1 cellular context compared by ENCODE assay signal in the genomic region with DNA sequence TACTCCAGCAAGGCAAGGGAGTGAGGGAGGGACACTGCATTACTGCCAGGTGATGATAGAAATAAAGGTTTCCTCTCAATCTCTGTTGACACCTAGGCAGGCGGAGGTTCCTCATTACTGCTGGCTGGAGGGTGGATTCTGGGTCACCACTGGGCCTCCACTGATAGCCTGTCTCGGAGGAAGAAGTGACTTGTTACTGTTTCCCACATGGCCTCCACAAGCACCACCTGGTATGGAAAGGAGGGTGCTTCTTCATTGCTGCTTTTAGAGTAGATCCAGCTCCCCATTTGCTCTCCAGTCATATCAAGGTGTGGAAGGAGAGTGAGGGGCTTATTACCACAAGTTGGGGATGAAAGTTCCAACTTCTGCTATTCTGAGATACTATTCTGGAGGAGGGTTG.
TF ChIP-seq lines count a peak whose summit lies in the region.

No MANE protein-coding gene starts in this region.

TF ChIP-seq in HepG2, 621 proteins besides CTCF, POLR2A, EP300 and RAD21:
- TF ChIP-seq RBM22 (optimal IDR thresholded peaks at IDR 0.05; ENCODE audit: low read length) (peak; percentile 53), ZMAT3 (CRISPR knock-in tag; conservative IDR thresholded peaks at IDR 0.05) (no peak)
